Comparison of ENCODE assay signal across 8 cellular contexts in genomic region chr7:12729112-12729511, GRCh38. TPM values are rescaled to one million over a fixed set of nuclear protein-coding genes. Genes with fewer than 3 reads are reported as not detected.
DNase-seq lines count a peak whose midpoint lies in the region; ATAC-seq and TF ChIP-seq lines count a peak whose summit lies in the region.

No MANE protein-coding gene starts in this region.

- H3K9me2 ChIP-seq in GM23248 (ENCODE audit: insufficient read depth), result no peaks in the 10 kb centered on the region

- H3K4me3 ChIP-seq in GM23248 (no peak overlapping the region), colonic mucosa (no peak overlapping the region), mucosa of descending colon (no peak overlapping the region)

- no peaks in the 10 kb centered on the region for H3F3A ChIP-seq in GM23248 (ENCODE audit: insufficient read depth)

- H3K4me2 ChIP-seq in GM23248 (ENCODE audit: unreplicated experiment), result no peak overlapping the region

- H3K9ac ChIP-seq in GM23248 (no peak overlapping the region), colonic mucosa (ENCODE audit: low read depth in 2 of 2, low read length in 2 of 2) (no peak overlapping the region)

- DNase-seq in GM23248 (peak; percentile 57), NCI-H2227 (lab: John Stamatoyannopoulos, UW; ENCODE audit: unreplicated experiment) (peak; percentile 82), colonic mucosa (peak; percentile 54), mucosa of descending colon (peak in 2 of 3 donors; percentile 38 to 63)

- H3K9me3 ChIP-seq in GM23248 (ENCODE audit: low read depth) (no peaks in the 10 kb centered on the region), colonic mucosa (no peaks in the 10 kb centered on the region), mucosa of descending colon (no peaks in the 10 kb centered on the region)

- intact Hi-C loops in colonic mucosa (cut with DNase I), result no loop called here
- intact Hi-C loops in mucosa of descending colon (cut with DNase I, micrococcal nuclease), result no loop called here

- ATAC-seq in mucosa of descending colon (peak; percentile 13), GM21447 (IDR thresholded peaks at IDR 0.05; ENCODE audit: unreplicated experiment) (no peak), HG03039 (IDR thresholded peaks at IDR 0.05; ENCODE audit: unreplicated experiment) (no peak), GM18873 (IDR thresholded peaks at IDR 0.05; ENCODE audit: low FRiP score, unreplicated experiment) (no peak), HG03135 (IDR thresholded peaks at IDR 0.05; ENCODE audit: unreplicated experiment) (no peak)

- no peaks in the 10 kb centered on the region for H3K79me2 ChIP-seq in GM23248 (ENCODE audit: insufficient read depth)

- WGBS in GM23248 (ENCODE audit: low coverage in 1 of 2, low lambda C conversion rate in 2 of 2, missing lambda C conversion rate in 2 of 2), 2 experiments, result 35 to 39% methylated on average over 7 of the region's 7 CpGs

- H2AFZ ChIP-seq in GM23248, result peak overlapping the region; percentile 65

- in situ Hi-C loops in GM23248 (cut with MboI), result no loop called here

- no peaks in the 10 kb centered on the region for H4K20me1 ChIP-seq in GM23248 (ENCODE audit: insufficient read depth)

- no peaks in the 10 kb centered on the region for H3K27me3 ChIP-seq in GM23248 (replicated peaks; ENCODE audit: insufficient read depth)
- H3K27me3 ChIP-seq in colonic mucosa, result no peaks in the 10 kb centered on the region

- no peak overlapping the region for H3K27ac ChIP-seq in GM23248
- no peak overlapping the region for H3K27ac ChIP-seq in colonic mucosa

- no peaks in the 10 kb centered on the region for H3K36me3 ChIP-seq in GM23248 (ENCODE audit: low read depth)
- no peaks in the 10 kb centered on the region for H3K36me3 ChIP-seq in colonic mucosa
- H3K36me3 ChIP-seq in mucosa of descending colon (ENCODE audit: low read depth), result no peaks in the 10 kb centered on the region

- H3K4me1 ChIP-seq in GM23248 (ENCODE audit: insufficient read depth), result no peaks in the 10 kb centered on the region
- H3K4me1 ChIP-seq in colonic mucosa, result no peaks in the 10 kb centered on the region
- H3K4me1 ChIP-seq in mucosa of descending colon (ENCODE audit: low read depth), result no peaks in the 10 kb centered on the region

- TF ChIP-seq CTCF in colonic mucosa (IDR thresholded peaks at IDR 0.05), result no peak
- no peak for TF ChIP-seq CTCF in mucosa of descending colon (IDR thresholded peaks at IDR 0.05)

RNA-seq across cellular contexts. Expression of gene ARL4A, which starts 41.7 kb away (rescaled TPM):
- total RNA-seq in GM23248 (2014; rRNA removed; shearing (Covaris generic)), result 17.5 and 22.6 TPM in 2 replicates
- polyA plus RNA-seq in GM23248 (2016; fragmentation: Nextera tagmentation; extraction: Ambion mirVana), result 20.9 and 23.0 TPM in 2 replicates
- 10 to 100 TPM; 27.5 to 88.8 TPM for total RNA-seq in colonic mucosa
- total RNA-seq in mucosa of descending colon, result 10 to 100 TPM; 55.3 to 88.3 (median 73.4) TPM
